10 cellular contexts compared by ENCODE assay signal in genomic region chr17:68195667-68196393, GRCh38. TPM values are rescaled to one million over a fixed set of nuclear protein-coding genes. Genes with fewer than 3 reads are reported as not detected.
A peak's percentile ranks its signal among the peaks of the same experiment; 100 is the strongest.
DNase-seq lines count a peak whose midpoint lies in the region; ATAC-seq and TF ChIP-seq lines count a peak whose summit lies in the region.
"Had no signal": no experiment of that assay in that cellular context is flagged by ENCODE, and none has a peak within 500 bp of the region (broad histone marks: within the 10 kb centered on the region; RNA-seq: fewer than 3 reads in every experiment).

No MANE protein-coding gene starts in this region.

- peaks cover 35% of the 10 kb centered on the region for H3F3A ChIP-seq in DOHH2 (ENCODE audit: control insufficient read depth, insufficient read depth)

- peaks cover 42% of the 10 kb centered on the region for H3K27me3 ChIP-seq in DOHH2 (ENCODE audit: control insufficient read depth, low read length)

- peak overlapping the region; percentile 53 for H3K4me2 ChIP-seq in DOHH2 (ENCODE audit: low read length)

- H3K9me2 ChIP-seq in DOHH2 (replicated peaks; ENCODE audit: control insufficient read depth, low read length), result no peaks in the 10 kb centered on the region

- H3K4me1 Mint-ChIP-seq in nephron (peaks cover 12% of the 10 kb centered on the region), HFFc6 (ENCODE audit: low read depth) (peaks cover 10% of the 10 kb centered on the region)

- H3K4me1 ChIP-seq in DOHH2 (ENCODE audit: control insufficient read depth, low read length), result peaks cover 53% of the 10 kb centered on the region

- H3K9me3 ChIP-seq in DOHH2 (ENCODE audit: control insufficient read depth, insufficient read depth, low read length), result no peaks in the 10 kb centered on the region

- H3K4me3 ChIP-seq in DOHH2 (ENCODE audit: low read length), result peak overlapping the region; percentile 35

- H3K27ac Mint-ChIP-seq in nephron (no peak overlapping the region), HFFc6 (no peak overlapping the region)

- peaks cover 6% of the 10 kb centered on the region; the same call in 1 of the 2 replicates for H3K79me2 ChIP-seq in DOHH2 (ENCODE audit: control insufficient read depth, low read length)

- H3K27me3 Mint-ChIP-seq in nephron (ENCODE audit: low read depth), result peaks cover 92% of the 10 kb centered on the region
- peaks cover 40% of the 10 kb centered on the region for H3K27me3 Mint-ChIP-seq in HFFc6 (ENCODE audit: insufficient read depth)

- no peaks in the 10 kb centered on the region for H3K36me3 ChIP-seq in DOHH2 (ENCODE audit: control insufficient read depth, low read length)

- DNase-seq in NCI-H2171 (lab: John Stamatoyannopoulos, UW) (peak; percentile 42), cerebellum (ENCODE audit: low spot score) (peak; percentile 39), HFFc6 (no peak), RPMI8226 (no peak)

- TF ChIP-seq CTCF in DOHH2 (IDR thresholded peaks at IDR 0.05; ENCODE audit: low read depth, low read length, poor library complexity, severe bottlenecking) (no peak), nephron (IDR thresholded peaks at IDR 0.05; ENCODE audit: unreplicated experiment in 3 of 3) (no peak), HFFc6 (IDR thresholded peaks at IDR 0.05) (no peak)

- H3K4me3 Mint-ChIP-seq in nephron, result peak overlapping the region; percentile 61 to 71 (median 65)
- H3K4me3 Mint-ChIP-seq in HFFc6, result no peak overlapping the region

- ATAC-seq in HG02938 (IDR thresholded peaks at IDR 0.05; ENCODE audit: unreplicated experiment) (no peak), HG02588 (IDR thresholded peaks at IDR 0.05; ENCODE audit: unreplicated experiment) (no peak)
- ATAC-seq: Panc1 had no signal

- no peak overlapping the region for H3K27ac ChIP-seq in DOHH2 (ENCODE audit: low read depth, low read length)
- H3K27ac ChIP-seq: epithelial cell of prostate had no signal

- H3K9me3 Mint-ChIP-seq in nephron, result no peaks in the 10 kb centered on the region
- no peaks in the 10 kb centered on the region for H3K9me3 Mint-ChIP-seq in HFFc6

- H3K36me3 Mint-ChIP-seq in nephron (ENCODE audit: low read depth), result no peaks in the 10 kb centered on the region
- H3K36me3 Mint-ChIP-seq in HFFc6 (ENCODE audit: low read depth), result no peaks in the 10 kb centered on the region

- peaks cover 4% of the 10 kb centered on the region; the same call in 1 of the 2 replicates for H4K20me1 ChIP-seq in DOHH2 (ENCODE audit: control insufficient read depth, insufficient read depth, low read depth, low read length)

RNA-seq across cellular contexts. Expression of gene AMZ2, which starts 52.0 kb away (rescaled TPM):
- total RNA-seq in cerebellum, result 43.8 TPM
- total RNA-seq in HFFc6 (2021; fragmentation: NEBNext Ultra II Directional; extraction: Animal tissue kit (Norgen Biotek cat#: 25700)), result 100 to 1,000 TPM; 108 to 127 (median 123) TPM

Comparison
In these comparisons a context has a peak if more than half of its experiments do, and no peak if none do; other contexts are left out.
1. DNase-seq: peak in NCI-H2171 (single experiment) and cerebellum (single experiment); none in HFFc6 (single experiment) and RPMI8226 (single experiment).